Comparison of ENCODE assay signal across 8 cellular contexts in genomic region chr1:53197301-53198205, GRCh38. TPM values are rescaled to one million over a fixed set of nuclear protein-coding genes. Genes with fewer than 3 reads are reported as not detected.
DNase-seq lines count a peak whose midpoint lies in the region; ATAC-seq and TF ChIP-seq lines count a peak whose summit lies in the region.

No MANE protein-coding gene starts in this region.

- DNase-seq in AG04450 (ENCODE audit: low read depth, low spot score): no peak
- DNase-seq in HT-29 (ENCODE audit: low spot score): peak; percentile 32
- DNase-seq in adipocyte (ENCODE audit: low read depth): peak; percentile 60
- DNase-seq in stimulated activated naive B cell treated with anti-CD40 and anti-IgM and Interleukin-4, amounts not matched to agents 10 μg/mL and 1 μg/mL and 100 μg/mL, for 72 hours: no peak
- no peak for DNase-seq in GM13977 (ENCODE audit: low spot score)

- H3K9me3 Mint-ChIP-seq in stimulated activated naive B cell treated with anti-CD40 and anti-IgM and Interleukin-4, amounts not matched to agents 10 μg/mL and 1 μg/mL and 100 μg/mL, for 72 hours: no peaks in the 10 kb centered on the region

- POLR2A ChIA-PET in AG04450 (lab: Yijun Ruan, JAX): no interaction called here

- peak overlapping the region; percentile 97 for H3K9ac ChIP-seq in adipocyte (ENCODE audit: low read length)

- no peak overlapping the region for H3K27ac ChIP-seq in AG04450 (ENCODE audit: low read depth, low read length)

- H3K27ac Mint-ChIP-seq in stimulated activated naive B cell treated with anti-CD40 and anti-IgM and Interleukin-4, amounts not matched to agents 10 μg/mL and 1 μg/mL and 100 μg/mL, for 72 hours: peak overlapping the region; percentile 94

- H3K9me3 ChIP-seq in AG04450 (ENCODE audit: control insufficient read depth, insufficient read depth, low read length) (no peaks in the 10 kb centered on the region), adipocyte (ENCODE audit: control insufficient read depth, low read length) (no peaks in the 10 kb centered on the region), iPS-18c (ENCODE audit: control insufficient read depth, insufficient read depth, low read length) (no peaks in the 10 kb centered on the region)

- peak overlapping the region; percentile 85 to 93 for H3K4me3 Mint-ChIP-seq in stimulated activated naive B cell treated with anti-CD40 and anti-IgM and Interleukin-4, amounts not matched to agents 10 μg/mL and 1 μg/mL and 100 μg/mL, for 72 hours

- H3K36me3 ChIP-seq in adipocyte (ENCODE audit: control insufficient read depth, insufficient read depth, low read length, severe bottlenecking): peaks cover 19% of the 10 kb centered on the region

- peak overlapping the region; percentile 80 for H3K4me3 ChIP-seq in AG04450 (ENCODE audit: low read depth, low read length)
- peak overlapping the region; percentile 95 for H3K4me3 ChIP-seq in adipocyte (ENCODE audit: low read length)
- peak overlapping the region; percentile 90 for H3K4me3 ChIP-seq in iPS-18c (ENCODE audit: insufficient read depth, low read depth, low read length)

- ATAC-seq in stimulated activated naive B cell treated with anti-CD40 and anti-IgM and Interleukin-4, amounts not matched to agents 10 μg/mL and 1 μg/mL and 100 μg/mL, for 72 hours (replicated peaks): no peak
- ATAC-seq in GM18861 (IDR thresholded peaks at IDR 0.05; ENCODE audit: unreplicated experiment): no peak
- ATAC-seq in GM18870 (IDR thresholded peaks at IDR 0.05; ENCODE audit: unreplicated experiment): no peak

- peaks cover 41% of the 10 kb centered on the region for H3K4me1 ChIP-seq in adipocyte (ENCODE audit: control insufficient read depth, insufficient read depth, low read length)

- no peak for TF ChIP-seq CTCF in AG04450 (IDR thresholded peaks at IDR 0.05; ENCODE audit: low read depth, low read length)
- TF ChIP-seq CTCF in GM13977 (IDR thresholded peaks at IDR 0.05; ENCODE audit: extremely low read depth, insufficient read depth, missing control alignments): no peak

- peaks cover 20 to 23% of the 10 kb centered on the region in 2 donors for H3K36me3 Mint-ChIP-seq in stimulated activated naive B cell treated with anti-CD40 and anti-IgM and Interleukin-4, amounts not matched to agents 10 μg/mL and 1 μg/mL and 100 μg/mL, for 72 hours

- H3K27me3 ChIP-seq in AG04450 (ENCODE audit: control insufficient read depth, insufficient read depth, low read length): no peaks in the 10 kb centered on the region
- H3K27me3 ChIP-seq in adipocyte (replicated peaks; ENCODE audit: control insufficient read depth, insufficient read depth, low read length): no peaks in the 10 kb centered on the region

- in situ Hi-C loops in GM13977 (cut with MboI; ENCODE audit: low pct_unique_long_range_greater_than_20kb, low sequenced_read_pairs, unreplicated experiment): no loop called here

- CTCF ChIA-PET in AG04450 (lab: Charles Lee): no interaction called here

- peaks cover 14 to 25% of the 10 kb centered on the region in 2 donors for H3K4me1 Mint-ChIP-seq in stimulated activated naive B cell treated with anti-CD40 and anti-IgM and Interleukin-4, amounts not matched to agents 10 μg/mL and 1 μg/mL and 100 μg/mL, for 72 hours

- H3K27me3 Mint-ChIP-seq in stimulated activated naive B cell treated with anti-CD40 and anti-IgM and Interleukin-4, amounts not matched to agents 10 μg/mL and 1 μg/mL and 100 μg/mL, for 72 hours: no peaks in the 10 kb centered on the region

RNA-seq across cellular contexts. Expression of gene CPT2, which starts 0.9 kb away (rescaled TPM):
- 17.6 and 18.8 TPM in 2 replicates for polyA plus RNA-seq in AG04450 (2011; rRNA removed)
- 13.6 and 13.7 TPM in 2 replicates for polyA minus RNA-seq in AG04450 (2011; rRNA and poly(A)+ RNA removed)
- total RNA-seq in HT-29 (2014; rRNA removed; shearing (Covaris generic)): 21.4 and 25.1 TPM in 2 replicates

RNA-seq across cellular contexts. Expression of gene CZIB, which starts 22.9 kb away (rescaled TPM):
- 82.5 and 89.6 TPM in 2 replicates for polyA plus RNA-seq in AG04450 (2011; rRNA removed)
- 31.1 and 34.1 TPM in 2 replicates for polyA minus RNA-seq in AG04450 (2011; rRNA and poly(A)+ RNA removed)
- total RNA-seq in HT-29 (2014; rRNA removed; shearing (Covaris generic)): 34.4 and 39.1 TPM in 2 replicates

RNA-seq across cellular contexts. Expression of gene MAGOH, which starts 40.8 kb away (rescaled TPM):
- 20.3 and 37.6 TPM in 2 replicates for polyA plus RNA-seq in AG04450 (2011; rRNA removed)
- polyA minus RNA-seq in AG04450 (2011; rRNA and poly(A)+ RNA removed): 45.7 and 46.2 TPM in 2 replicates
- 42.5 and 44.1 TPM in 2 replicates for total RNA-seq in HT-29 (2014; rRNA removed; shearing (Covaris generic))

RNA-seq across cellular contexts. Expression of gene SLC1A7, which starts 55.1 kb away (rescaled TPM):
- 0.05 and 0.11 TPM in 2 replicates for polyA plus RNA-seq in AG04450 (2011; rRNA removed)
- polyA minus RNA-seq in AG04450 (2011; rRNA and poly(A)+ RNA removed): not detected in 2 replicates
- 1.4 and 3.1 TPM in 2 replicates for total RNA-seq in HT-29 (2014; rRNA removed; shearing (Covaris generic))

Comparison
In these comparisons a context has a peak if more than half of its experiments do, and no peak if none do; other contexts are left out.
1. DNase-seq: peak in HT-29 (single experiment) and adipocyte (single experiment); none in AG04450 (single experiment), stimulated activated naive B cell treated with anti-CD40 and anti-IgM and Interleukin-4, amounts not matched to agents 10 μg/mL and 1 μg/mL and 100 μg/mL, for 72 hours (single experiment) and GM13977 (single experiment).
2. Peak in every context shown above with its lines, with median percentiles within 50 percentile points of each other: H3K4me3 ChIP-seq.